ENCODE assay signal across 23 cellular contexts in the genomic region with DNA sequence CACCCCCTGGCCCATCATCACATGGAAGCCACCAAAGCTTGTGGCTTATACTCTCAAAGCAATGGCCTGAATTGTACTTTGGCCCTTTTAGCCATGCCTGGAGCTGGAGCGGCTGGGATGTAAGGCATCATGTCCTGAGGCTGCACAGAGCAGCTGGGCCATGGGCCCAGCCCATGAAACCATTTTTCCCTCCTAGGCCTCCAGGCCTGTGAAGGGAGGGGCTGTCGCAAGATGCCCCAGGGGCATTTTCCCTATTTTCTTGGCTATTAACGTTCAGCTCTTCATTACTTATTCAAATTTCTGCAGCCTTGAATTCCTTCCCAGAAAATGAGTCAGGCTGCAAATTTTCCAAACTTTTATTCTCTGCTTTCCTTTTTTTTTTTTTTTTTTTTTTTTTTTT. TPM values are rescaled to one million over a fixed set of nuclear protein-coding genes. Genes with fewer than 3 reads are reported as not detected.
"Had no signal": no experiment of that assay in that cellular context is flagged by ENCODE, and none has a peak within 500 bp of the region (broad histone marks: within the 10 kb centered on the region; RNA-seq: fewer than 3 reads in every experiment).

No MANE protein-coding gene starts in this region.

- H3K27me3 ChIP-seq: ascending aorta, cardiac muscle cell, Peyer's patch, SJSA1 had no signal

- H3K4me3 ChIP-seq: ascending aorta, cardiac muscle cell, Peyer's patch, SJSA1 had no signal

- DNase-seq: activated CD4-positive, alpha-beta T cell treated with anti-CD3 and anti-CD28 coated beads for 48 hours; activated CD4-positive, alpha-beta T cell treated with anti-CD3 and anti-CD28 coated beads, Interleukin-2, amount 50 U/mL, for 4 hours; activated CD4-positive, CD25-positive, alpha-beta regulatory T cell treated with anti-CD3 and anti-CD28 coated beads, Interleukin-2, amount 50 U/mL, for 72 hours; activated CD8-positive, alpha-beta memory T cell treated with anti-CD3 and anti-CD28 coated beads, Interleukin-2, amount 50 U/mL, for 48 hours; activated CD8-positive, alpha-beta T cell treated with anti-CD3 and anti-CD28 coated beads, Interleukin-2, amount 10 ng/mL, durations not matched to agents 7 days and 5 days; activated effector memory CD4-positive, alpha-beta T cell treated with Interleukin-2 at 50 U/mL for 16 hours; activated naive CD4-positive, alpha-beta T cell; activated T-cell treated with anti-CD3 and anti-CD28 coated beads, Interleukin-2, amount 50 U/mL, for 1 hour; amniotic stem cell; NCI-H1105 treated with DMSO at 0.1 percent for 48 hours; NCI-H1436 treated with DMSO at 0.1 percent for 48 hours; NCI-H187 treated with DMSO at 0.1 percent for 48 hours; NCI-H2081 treated with DMSO at 0.1 percent for 48 hours; NCI-H446; NCI-H524; Peyer's patch; SHP77; SW 1271 had no signal

- H3K27ac ChIP-seq: ascending aorta, cardiac muscle cell, Peyer's patch, SJSA1 had no signal

- H3K4me1 ChIP-seq: ascending aorta, Peyer's patch, SJSA1 had no signal

- ATAC-seq: activated CD8-positive, alpha-beta T cell treated with anti-CD3 and anti-CD28 coated beads, Interleukin-2, amount 10 ng/mL, durations not matched to agents 7 days and 5 days; SK-N-SH treated with all-trans-retinoic acid at 6 μM for 48 hours; WTC11 had no signal

- H3K36me3 ChIP-seq: ascending aorta, cardiac muscle cell, Peyer's patch, SJSA1 had no signal

RNA-seq across cellular contexts. Expression of a gene that starts 27.7 kb away (rescaled TPM):
- total RNA-seq: activated CD8-positive, alpha-beta T cell treated with anti-CD3 and anti-CD28 coated beads, Interleukin-2, amount 10 ng/mL, durations not matched to agents 7 days and 5 days had no signal
